ENCODE assay signal across 10 cellular contexts in the genomic region with DNA sequence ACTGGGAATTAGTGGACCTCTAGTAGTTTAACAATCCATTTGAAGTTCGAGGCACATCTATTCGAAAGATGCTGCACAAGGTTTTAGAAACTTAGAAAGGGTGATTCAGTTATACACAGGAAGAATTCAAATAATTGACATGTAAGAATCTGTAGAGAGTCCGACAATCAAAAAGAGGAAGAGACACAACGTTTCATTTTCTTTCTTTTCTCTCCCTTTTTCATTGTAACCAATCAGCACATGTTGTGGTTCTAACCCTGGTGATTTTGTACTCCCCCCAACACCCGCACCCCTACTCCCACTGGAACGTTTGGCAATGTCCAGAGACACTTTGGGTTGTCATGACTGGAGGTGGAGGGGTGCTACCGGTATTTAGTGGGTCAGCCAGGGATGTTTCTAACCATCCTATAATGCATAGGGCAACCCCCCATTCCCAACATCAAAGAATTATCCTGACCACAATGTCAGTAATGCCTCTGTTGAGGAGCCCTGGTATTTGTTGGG. TPM values are rescaled to one million over a fixed set of nuclear protein-coding genes. Genes with fewer than 3 reads are reported as not detected.
DNase-seq lines count a peak whose midpoint lies in the region; ATAC-seq and TF ChIP-seq lines count a peak whose summit lies in the region.
"Had no signal": no experiment of that assay in that cellular context is flagged by ENCODE, and none has a peak within 500 bp of the region (broad histone marks: within the 10 kb centered on the region; RNA-seq: fewer than 3 reads in every experiment).

No MANE protein-coding gene starts in this region.

- H3K9me2 ChIP-seq in DOHH2 (replicated peaks; ENCODE audit: control insufficient read depth, low read length), result no peaks in the 10 kb centered on the region

- H3K4me1 ChIP-seq in DOHH2 (ENCODE audit: control insufficient read depth, low read length) (peaks cover 37% of the 10 kb centered on the region), Panc1 (ENCODE audit: control insufficient read depth, insufficient read depth, low read length) (peaks cover 52% of the 10 kb centered on the region), fibroblast of lung (ENCODE audit: control insufficient read depth, extremely low read depth, insufficient read depth, low read length) (no peaks in the 10 kb centered on the region), sigmoid colon (peaks cover 0 to 55% (median 39%) of the 10 kb centered on the region in 4 donors)

- H3K27me3 ChIP-seq in DOHH2 (ENCODE audit: control insufficient read depth, low read length) (peaks cover 42% of the 10 kb centered on the region), Panc1 (ENCODE audit: control insufficient read depth, insufficient read depth, low read length) (no peaks in the 10 kb centered on the region), fibroblast of lung (ENCODE audit: control insufficient read depth, insufficient read depth, low read length) (no peaks in the 10 kb centered on the region), sigmoid colon (no peaks in the 10 kb centered on the region)

- 0 out of 2 replicates have a peak, but pooled peaks cover 3% of the 10 kb centered on the region for H3F3A ChIP-seq in DOHH2 (ENCODE audit: control insufficient read depth, insufficient read depth)

- TF ChIP-seq CTCF in DOHH2 (IDR thresholded peaks at IDR 0.05; ENCODE audit: low read depth, low read length, poor library complexity, severe bottlenecking) (no peak), Panc1 (IDR thresholded peaks at IDR 0.05) (no peak), fibroblast of lung (conservative IDR thresholded peaks at IDR 0.05 in 1 of 2, IDR thresholded peaks at IDR 0.05 in 1 of 2; ENCODE audit: low read depth in 1 of 2, low read length in 2 of 2) (no peak), sigmoid colon (IDR thresholded peaks at IDR 0.05) (no peak)

- no peak overlapping the region for H2AFZ ChIP-seq in fibroblast of lung (ENCODE audit: low read length)

- no peaks in the 10 kb centered on the region for H4K20me1 ChIP-seq in DOHH2 (ENCODE audit: control insufficient read depth, insufficient read depth, low read depth, low read length)
- no peaks in the 10 kb centered on the region for H4K20me1 ChIP-seq in fibroblast of lung (ENCODE audit: control insufficient read depth, extremely low read depth, insufficient read depth, low read length)

- BruUV-seq in Panc1 (replicated peaks; lab: Mats Ljungman, UMichigan), result no TSS peak

- CTCF ChIA-PET in Panc1 (lab: Charles Lee), result no interaction called here

- intact Hi-C loops in Panc1 (cut with micrococcal nuclease; ENCODE audit: unreplicated experiment), result loop anchor here (10.0 kb wide), 1 partner anchor 325 kb away; no protein-coding TSS in a partner anchor
- intact Hi-C loops in sigmoid colon (cut with DNase I), result no loop called here

- H3K9ac ChIP-seq in fibroblast of lung (ENCODE audit: insufficient read depth, low read length), result peak overlapping the region; percentile 9

- H3K9me3 ChIP-seq in DOHH2 (ENCODE audit: control insufficient read depth, insufficient read depth, low read length) (no peaks in the 10 kb centered on the region), Panc1 (ENCODE audit: control insufficient read depth, insufficient read depth, low read depth, low read length) (no peaks in the 10 kb centered on the region), fibroblast of lung (ENCODE audit: control insufficient read depth, insufficient read depth, low read depth, low read length) (no peaks in the 10 kb centered on the region), sigmoid colon (no peaks in the 10 kb centered on the region)

- H3K27ac ChIP-seq in DOHH2 (ENCODE audit: low read depth, low read length) (no peak overlapping the region), Panc1 (ENCODE audit: low read length) (peak overlapping the region; percentile 100), fibroblast of lung (ENCODE audit: insufficient read depth, low read length) (no peak overlapping the region), sigmoid colon (peak overlapping the region; percentile 87 to 96 (median 90))

- H3K4me3 ChIP-seq in DOHH2 (ENCODE audit: low read length), result no peak overlapping the region
- H3K4me3 ChIP-seq in Panc1 (ENCODE audit: low read depth in 2 of 2, low read length in 2 of 2), result peak overlapping the region; percentile 97 to 98
- peak overlapping the region in 2 of 4 experiments; percentile 11 to 82 for H3K4me3 ChIP-seq in fibroblast of lung (replicated peaks in 1 of 4; ENCODE audit: control extremely low read depth in 1 of 4, insufficient read depth in 1 of 4, low read depth in 3 of 4, low read length in 4 of 4)
- H3K4me3 ChIP-seq in sigmoid colon, result peak overlapping the region in 2 of 4 donors; percentile 71 to 78

- POLR2A ChIA-PET in Panc1 (lab: Charles Lee), result no interaction called here

- TF ChIP-seq POLR2A in sigmoid colon (IDR thresholded peaks at IDR 0.05), result no peak

- H3K4me2 ChIP-seq in DOHH2 (ENCODE audit: low read length), result peak overlapping the region; percentile 19
- peak overlapping the region; percentile 46 for H3K4me2 ChIP-seq in fibroblast of lung (ENCODE audit: extremely low read depth, insufficient read depth, low read length)

- no peak for TF ChIP-seq EP300 in sigmoid colon (IDR thresholded peaks at IDR 0.05)

- DNase-seq in Panc1 (ENCODE audit: low read depth, low spot score), result no peak
- DNase-seq in fibroblast of lung (ENCODE audit: low read depth in 2 of 2), result peak in 1 of 2 donors; percentile 49
- no peak for DNase-seq in sigmoid colon
- DNase-seq in NCI-H2107 (lab: John Stamatoyannopoulos, UW), result no peak
- no peak for DNase-seq in NCI-H2196 (lab: John Stamatoyannopoulos, UW; ENCODE audit: unreplicated experiment)
- DNase-seq: activated naive CD4-positive, alpha-beta T cell; stimulated activated naive CD4-positive, alpha-beta T cell treated with Interleukin-2 at 50 U/mL for 16 hours had no signal

- H3K79me2 ChIP-seq in DOHH2 (ENCODE audit: control insufficient read depth, low read length) (no peaks in the 10 kb centered on the region), fibroblast of lung (ENCODE audit: control insufficient read depth, insufficient read depth, low read length) (peaks cover 7% of the 10 kb centered on the region)

- ATAC-seq in Panc1 (no peak), HG02678 (IDR thresholded peaks at IDR 0.05; ENCODE audit: unreplicated experiment) (no peak), GM21786 (IDR thresholded peaks at IDR 0.05; ENCODE audit: unreplicated experiment) (no peak)

- in situ Hi-C loops in Panc1 (cut with HindIII; ENCODE audit: low pct_unique_long_range_greater_than_20kb, low sequenced_read_pairs), result no loop called here

- no peaks in the 10 kb centered on the region for H3K36me3 ChIP-seq in DOHH2 (ENCODE audit: control insufficient read depth, low read length)
- H3K36me3 ChIP-seq in Panc1 (ENCODE audit: control insufficient read depth, insufficient read depth, low read length), result no peaks in the 10 kb centered on the region; the same call in 1 of the 2 replicates
- no peaks in the 10 kb centered on the region for H3K36me3 ChIP-seq in fibroblast of lung (ENCODE audit: control insufficient read depth, insufficient read depth, low read length)
- no peaks in the 10 kb centered on the region for H3K36me3 ChIP-seq in sigmoid colon

- WGBS in sigmoid colon, 2 donors, result 53 to 62% methylated on average over 7 of the region's 7 CpGs

RNA-seq across cellular contexts. Expression of gene TGFB2, which starts 4.9 kb away (rescaled TPM):
- total RNA-seq in Panc1 (2021; ENCODE audit: unreplicated experiment) (58.9 TPM), fibroblast of lung (13.6 and 13.9 TPM in 2 replicates), sigmoid colon (10 to 100 TPM in 1 of 4 donors, 1 to 10 TPM in 3; 6.3 to 11.8 (median 7.7) TPM)
- polyA plus RNA-seq in Panc1 (2012; ENCODE audit: insufficient read length), result 26.8 TPM
- polyA plus RNA-seq in fibroblast of lung (7.1 and 29.1 TPM in 2 replicates), sigmoid colon (under 1 TPM; 0.23 to 0.60 (median 0.38) TPM)
- polyA plus RNA-seq in fibroblast of lung (2012), result 6.0 and 24.9 TPM in 2 replicates
- 3.0 and 5.5 TPM in 2 replicates for polyA minus RNA-seq in fibroblast of lung (ENCODE audit: low replicate concordance)

Comparison
In these comparisons a context has a peak if more than half of its experiments do, and no peak if none do; other contexts are left out.
1. H3K27ac ChIP-seq: peak in Panc1 (single experiment) and sigmoid colon (4 of 4); none in DOHH2 (single experiment) and fibroblast of lung (single experiment).